ENCODE assay signal across 1 cellular context in the genomic region with DNA sequence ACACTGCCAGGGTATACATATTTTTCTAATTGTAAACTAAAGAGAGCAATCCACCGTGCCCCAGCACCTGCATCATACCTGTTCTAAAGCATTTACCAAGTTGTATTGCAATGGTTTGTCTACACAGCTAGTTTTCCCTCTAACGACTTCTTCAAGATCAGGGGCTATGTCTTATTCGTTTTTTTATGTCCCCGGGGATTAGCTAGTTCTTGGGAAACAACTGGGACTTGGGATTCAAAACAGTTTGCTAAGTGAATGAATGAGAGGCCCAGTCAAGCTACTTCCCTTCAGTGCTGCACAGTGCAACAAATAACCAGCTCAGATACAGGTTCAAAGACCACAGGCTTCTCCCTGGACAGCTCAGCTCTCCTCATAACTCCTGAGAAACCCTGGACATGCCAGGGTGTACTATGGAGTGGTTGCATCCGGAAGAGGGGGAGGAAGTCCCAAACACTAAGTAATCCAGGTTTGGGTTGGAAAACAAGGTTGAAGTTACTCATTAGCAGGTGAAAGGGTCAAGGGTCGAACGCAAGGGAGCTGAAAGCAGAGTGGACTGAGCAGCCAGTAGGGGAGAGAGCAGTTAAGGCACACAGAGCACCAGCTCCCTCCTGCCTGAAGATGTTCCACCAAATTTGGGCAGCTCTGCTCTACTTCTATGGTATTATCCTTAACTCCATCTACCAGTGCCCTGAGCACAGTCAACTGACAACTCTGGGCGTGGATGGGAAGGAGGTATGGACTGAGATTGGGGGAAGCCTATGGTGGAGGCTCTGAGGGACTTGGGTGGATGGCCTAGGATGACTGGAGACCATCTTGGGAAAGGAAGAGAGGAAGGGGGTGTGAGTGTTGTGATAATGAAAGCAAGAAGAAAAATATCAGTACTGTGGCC.
A peak's percentile ranks its signal among the peaks of the same experiment; 100 is the strongest.
TF ChIP-seq lines count a peak whose summit lies in the region.

A gene (plus strand): TSS at position 546 of the 889 bp plus-strand sequence. CDS start 73 bp downstream, at position 619.

TF ChIP-seq in HepG2, 621 proteins besides CTCF, POLR2A, EP300 and RAD21 (continued from another document and continues in another):
- TF ChIP-seq, protein P1, sequence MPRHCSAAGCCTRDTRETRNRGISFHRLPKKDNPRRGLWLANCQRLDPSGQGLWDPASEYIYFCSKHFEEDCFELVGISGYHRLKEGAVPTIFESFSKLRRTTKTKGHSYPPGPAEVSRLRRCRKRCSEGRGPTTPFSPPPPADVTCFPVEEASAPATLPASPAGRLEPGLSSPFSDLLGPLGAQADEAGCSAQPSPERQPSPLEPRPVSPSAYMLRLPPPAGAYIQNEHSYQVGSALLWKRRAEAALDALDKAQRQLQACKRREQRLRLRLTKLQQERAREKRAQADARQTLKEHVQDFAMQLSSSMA (CRISPR knock-in tag; IDR thresholded peaks at IDR 0.05) = peak; percentile 40; the same call in 1 of the 2 replicates
- peak; percentile 20; the same call in 1 of the 2 replicates for TF ChIP-seq MTA1 (CRISPR knock-in tag; IDR thresholded peaks at IDR 0.05; ENCODE audit: borderline replicate concordance)
- TF ChIP-seq, protein P2, sequence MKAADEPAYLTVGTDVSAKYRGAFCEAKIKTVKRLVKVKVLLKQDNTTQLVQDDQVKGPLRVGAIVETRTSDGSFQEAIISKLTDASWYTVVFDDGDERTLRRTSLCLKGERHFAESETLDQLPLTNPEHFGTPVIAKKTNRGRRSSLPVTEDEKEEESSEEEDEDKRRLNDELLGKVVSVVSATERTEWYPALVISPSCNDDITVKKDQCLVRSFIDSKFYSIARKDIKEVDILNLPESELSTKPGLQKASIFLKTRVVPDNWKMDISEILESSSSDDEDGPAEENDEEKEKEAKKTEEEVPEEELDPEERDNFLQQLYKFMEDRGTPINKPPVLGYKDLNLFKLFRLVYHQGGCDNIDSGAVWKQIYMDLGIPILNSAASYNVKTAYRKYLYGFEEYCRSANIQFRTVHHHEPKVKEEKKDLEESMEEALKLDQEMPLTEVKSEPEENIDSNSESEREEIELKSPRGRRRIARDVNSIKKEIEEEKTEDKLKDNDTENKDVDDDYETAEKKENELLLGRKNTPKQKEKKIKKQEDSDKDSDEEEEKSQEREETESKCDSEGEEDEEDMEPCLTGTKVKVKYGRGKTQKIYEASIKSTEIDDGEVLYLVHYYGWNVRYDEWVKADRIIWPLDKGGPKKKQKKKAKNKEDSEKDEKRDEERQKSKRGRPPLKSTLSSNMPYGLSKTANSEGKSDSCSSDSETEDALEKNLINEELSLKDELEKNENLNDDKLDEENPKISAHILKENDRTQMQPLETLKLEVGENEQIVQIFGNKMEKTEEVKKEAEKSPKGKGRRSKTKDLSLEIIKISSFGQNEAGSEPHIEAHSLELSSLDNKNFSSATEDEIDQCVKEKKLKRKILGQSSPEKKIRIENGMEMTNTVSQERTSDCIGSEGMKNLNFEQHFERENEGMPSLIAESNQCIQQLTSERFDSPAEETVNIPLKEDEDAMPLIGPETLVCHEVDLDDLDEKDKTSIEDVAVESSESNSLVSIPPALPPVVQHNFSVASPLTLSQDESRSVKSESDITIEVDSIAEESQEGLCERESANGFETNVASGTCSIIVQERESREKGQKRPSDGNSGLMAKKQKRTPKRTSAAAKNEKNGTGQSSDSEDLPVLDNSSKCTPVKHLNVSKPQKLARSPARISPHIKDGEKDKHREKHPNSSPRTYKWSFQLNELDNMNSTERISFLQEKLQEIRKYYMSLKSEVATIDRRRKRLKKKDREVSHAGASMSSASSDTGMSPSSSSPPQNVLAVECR (CRISPR knock-in tag; IDR thresholded peaks at IDR 0.05; ENCODE audit: borderline replicate concordance) = peak; percentile 89; the same call in 1 of the 2 replicates
- peak; percentile 97 for TF ChIP-seq SNAPC2 (CRISPR knock-in tag; IDR thresholded peaks at IDR 0.05)
- no peak for TF ChIP-seq SYNCRIP (IDR thresholded peaks at IDR 0.05; ENCODE audit: insufficient read depth, low read depth, low read length)
- peak; percentile 68; the same call in 1 of the 2 replicates for TF ChIP-seq ZNF230 (CRISPR knock-in tag; IDR thresholded peaks at IDR 0.05)
- peak; percentile 99 for TF ChIP-seq GATAD2A (CRISPR knock-in tag; IDR thresholded peaks at IDR 0.05)
- TF ChIP-seq RFXANK (CRISPR knock-in tag; IDR thresholded peaks at IDR 0.05) = no peak
- peak; percentile 34; the same call in 1 of the 2 replicates for TF ChIP-seq STAG1 (CRISPR knock-in tag; IDR thresholded peaks at IDR 0.05)
- TF ChIP-seq, protein P3, sequence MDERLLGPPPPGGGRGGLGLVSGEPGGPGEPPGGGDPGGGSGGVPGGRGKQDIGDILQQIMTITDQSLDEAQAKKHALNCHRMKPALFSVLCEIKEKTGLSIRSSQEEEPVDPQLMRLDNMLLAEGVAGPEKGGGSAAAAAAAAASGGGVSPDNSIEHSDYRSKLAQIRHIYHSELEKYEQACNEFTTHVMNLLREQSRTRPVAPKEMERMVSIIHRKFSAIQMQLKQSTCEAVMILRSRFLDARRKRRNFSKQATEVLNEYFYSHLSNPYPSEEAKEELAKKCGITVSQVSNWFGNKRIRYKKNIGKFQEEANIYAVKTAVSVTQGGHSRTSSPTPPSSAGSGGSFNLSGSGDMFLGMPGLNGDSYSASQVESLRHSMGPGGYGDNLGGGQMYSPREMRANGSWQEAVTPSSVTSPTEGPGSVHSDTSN (CRISPR knock-in tag; IDR thresholded peaks at IDR 0.05) = no peak
- TF ChIP-seq, protein P4, sequence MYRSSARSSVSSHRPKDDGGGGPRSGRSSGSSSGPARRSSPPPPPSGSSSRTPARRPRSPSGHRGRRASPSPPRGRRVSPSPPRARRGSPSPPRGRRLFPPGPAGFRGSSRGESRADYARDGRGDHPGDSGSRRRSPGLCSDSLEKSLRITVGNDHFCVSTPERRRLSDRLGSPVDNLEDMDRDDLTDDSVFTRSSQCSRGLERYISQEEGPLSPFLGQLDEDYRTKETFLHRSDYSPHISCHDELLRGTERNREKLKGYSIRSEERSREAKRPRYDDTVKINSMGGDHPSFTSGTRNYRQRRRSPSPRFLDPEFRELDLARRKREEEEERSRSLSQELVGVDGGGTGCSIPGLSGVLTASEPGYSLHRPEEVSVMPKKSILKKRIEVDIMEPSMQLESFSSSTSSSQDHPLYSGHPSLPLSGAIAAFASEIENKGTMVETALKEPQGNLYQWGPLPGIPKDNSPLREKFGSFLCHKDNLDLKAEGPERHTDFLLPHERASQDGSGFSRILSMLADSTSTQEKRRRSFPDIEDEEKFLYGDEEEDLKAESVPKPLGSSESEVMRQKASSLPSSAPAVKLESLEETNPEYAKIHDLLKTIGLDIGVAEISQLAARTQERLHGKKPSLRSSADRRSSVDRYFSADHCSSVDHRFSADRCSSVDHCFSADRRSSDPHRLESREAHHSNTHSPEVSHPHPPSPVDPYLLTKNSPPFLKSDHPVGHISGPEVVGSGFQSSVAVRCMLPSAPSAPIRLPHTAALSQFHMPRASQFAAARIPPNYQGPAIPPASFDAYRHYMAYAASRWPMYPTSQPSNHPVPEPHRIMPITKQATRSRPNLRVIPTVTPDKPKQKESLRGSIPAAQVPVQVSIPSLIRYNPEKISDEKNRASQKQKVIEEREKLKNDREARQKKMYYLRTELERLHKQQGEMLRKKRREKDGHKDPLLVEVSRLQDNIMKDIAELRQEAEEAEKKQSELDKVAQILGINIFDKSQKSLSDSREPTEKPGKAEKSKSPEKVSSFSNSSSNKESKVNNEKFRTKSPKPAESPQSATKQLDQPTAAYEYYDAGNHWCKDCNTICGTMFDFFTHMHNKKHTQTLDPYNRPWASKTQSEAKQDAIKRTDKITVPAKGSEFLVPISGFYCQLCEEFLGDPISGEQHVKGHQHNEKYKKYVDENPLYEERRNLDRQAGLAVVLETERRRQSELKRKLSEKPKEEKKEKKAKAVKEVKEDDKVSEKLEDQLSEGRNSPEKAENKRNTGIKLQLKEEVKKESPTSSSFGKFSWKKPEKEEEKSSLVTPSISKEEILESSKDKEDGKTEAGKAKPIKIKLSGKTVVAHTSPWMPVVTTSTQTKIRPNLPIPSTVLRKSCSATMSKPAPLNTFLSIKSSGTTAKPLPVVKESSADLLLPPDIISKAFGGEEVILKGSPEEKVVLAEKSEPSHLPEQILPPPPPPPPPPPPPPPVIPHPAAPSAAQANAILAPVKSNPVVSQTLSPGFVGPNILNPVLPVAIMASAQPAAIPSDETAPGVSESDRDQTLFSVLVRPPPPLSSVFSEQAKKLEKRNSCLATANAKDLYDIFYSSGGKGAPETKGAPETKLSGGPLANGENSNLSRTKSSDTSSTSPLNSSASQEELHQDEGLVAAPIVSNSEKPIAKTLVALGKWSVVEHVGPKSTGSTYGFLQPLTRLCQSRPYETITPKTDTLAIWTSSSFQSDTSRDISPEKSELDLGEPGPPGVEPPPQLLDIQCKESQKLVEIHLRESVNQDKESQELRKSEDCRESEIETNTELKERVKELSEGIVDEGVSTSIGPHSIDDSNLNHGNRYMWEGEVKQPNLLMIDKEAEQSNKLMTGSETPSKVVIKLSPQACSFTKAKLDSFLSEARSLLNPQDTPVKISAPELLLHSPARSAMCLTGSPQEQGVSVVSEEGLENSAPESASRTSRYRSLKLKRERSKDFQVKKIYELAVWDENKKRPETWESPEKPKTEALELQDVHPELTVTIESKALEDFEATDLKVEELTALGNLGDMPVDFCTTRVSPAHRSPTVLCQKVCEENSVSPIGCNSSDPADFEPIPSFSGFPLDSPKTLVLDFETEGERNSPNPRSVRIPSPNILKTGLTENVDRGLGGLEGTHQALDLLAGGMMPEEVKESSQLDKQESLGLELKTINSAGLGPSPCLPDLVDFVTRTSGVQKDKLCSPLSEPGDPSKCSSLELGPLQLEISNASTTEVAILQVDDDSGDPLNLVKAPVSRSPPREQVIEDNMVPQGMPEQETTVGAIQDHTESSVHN (CRISPR knock-in tag; IDR thresholded peaks at IDR 0.05) = no peak; the same call in 1 of the 2 replicates
- TF ChIP-seq MBD4 (IDR thresholded peaks at IDR 0.05; ENCODE audit: borderline replicate concordance, low read length) = no peak
- peak; percentile 95 for TF ChIP-seq ZNF746 (CRISPR knock-in tag; IDR thresholded peaks at IDR 0.05)
- TF ChIP-seq ZSCAN12 (CRISPR knock-in tag; IDR thresholded peaks at IDR 0.05) = no peak
- peak; percentile 89; the same call in 1 of the 2 replicates for TF ChIP-seq GATA4 (IDR thresholded peaks at IDR 0.05; ENCODE audit: borderline replicate concordance, low read depth)
- 0 out of 2 replicates have a peak, but pooled peaks have one; percentile 24 for TF ChIP-seq NFE2L2 (IDR thresholded peaks at IDR 0.05; ENCODE audit: low read length)
- TF ChIP-seq CBFB (CRISPR knock-in tag; IDR thresholded peaks at IDR 0.05) = peak; percentile 56; the same call in 1 of the 2 replicates
- TF ChIP-seq, protein P5, sequence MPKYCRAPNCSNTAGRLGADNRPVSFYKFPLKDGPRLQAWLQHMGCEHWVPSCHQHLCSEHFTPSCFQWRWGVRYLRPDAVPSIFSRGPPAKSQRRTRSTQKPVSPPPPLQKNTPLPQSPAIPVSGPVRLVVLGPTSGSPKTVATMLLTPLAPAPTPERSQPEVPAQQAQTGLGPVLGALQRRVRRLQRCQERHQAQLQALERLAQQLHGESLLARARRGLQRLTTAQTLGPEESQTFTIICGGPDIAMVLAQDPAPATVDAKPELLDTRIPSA (CRISPR knock-in tag; IDR thresholded peaks at IDR 0.05; ENCODE audit: borderline replicate concordance) = 0 out of 2 replicates have a peak, but pooled peaks have one; percentile 74
- TF ChIP-seq, protein P6, sequence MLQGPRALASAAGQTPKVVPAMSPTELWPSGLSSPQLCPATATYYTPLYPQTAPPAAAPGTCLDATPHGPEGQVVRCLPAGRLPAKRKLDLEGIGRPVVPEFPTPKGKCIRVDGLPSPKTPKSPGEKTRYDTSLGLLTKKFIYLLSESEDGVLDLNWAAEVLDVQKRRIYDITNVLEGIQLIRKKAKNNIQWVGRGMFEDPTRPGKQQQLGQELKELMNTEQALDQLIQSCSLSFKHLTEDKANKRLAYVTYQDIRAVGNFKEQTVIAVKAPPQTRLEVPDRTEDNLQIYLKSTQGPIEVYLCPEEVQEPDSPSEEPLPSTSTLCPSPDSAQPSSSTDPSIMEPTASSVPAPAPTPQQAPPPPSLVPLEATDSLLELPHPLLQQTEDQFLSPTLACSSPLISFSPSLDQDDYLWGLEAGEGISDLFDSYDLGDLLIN (CRISPR knock-in tag; IDR thresholded peaks at IDR 0.05; ENCODE audit: borderline replicate concordance) = no peak
- no peak for TF ChIP-seq ZNF468 (CRISPR knock-in tag; IDR thresholded peaks at IDR 0.05)
- TF ChIP-seq, protein P7, sequence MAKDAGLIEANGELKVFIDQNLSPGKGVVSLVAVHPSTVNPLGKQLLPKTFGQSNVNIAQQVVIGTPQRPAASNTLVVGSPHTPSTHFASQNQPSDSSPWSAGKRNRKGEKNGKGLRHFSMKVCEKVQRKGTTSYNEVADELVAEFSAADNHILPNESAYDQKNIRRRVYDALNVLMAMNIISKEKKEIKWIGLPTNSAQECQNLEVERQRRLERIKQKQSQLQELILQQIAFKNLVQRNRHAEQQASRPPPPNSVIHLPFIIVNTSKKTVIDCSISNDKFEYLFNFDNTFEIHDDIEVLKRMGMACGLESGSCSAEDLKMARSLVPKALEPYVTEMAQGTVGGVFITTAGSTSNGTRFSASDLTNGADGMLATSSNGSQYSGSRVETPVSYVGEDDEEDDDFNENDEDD (CRISPR knock-in tag; IDR thresholded peaks at IDR 0.05; ENCODE audit: borderline replicate concordance) = peak; percentile 43; the same call in 1 of the 2 replicates
- TF ChIP-seq, protein P8, sequence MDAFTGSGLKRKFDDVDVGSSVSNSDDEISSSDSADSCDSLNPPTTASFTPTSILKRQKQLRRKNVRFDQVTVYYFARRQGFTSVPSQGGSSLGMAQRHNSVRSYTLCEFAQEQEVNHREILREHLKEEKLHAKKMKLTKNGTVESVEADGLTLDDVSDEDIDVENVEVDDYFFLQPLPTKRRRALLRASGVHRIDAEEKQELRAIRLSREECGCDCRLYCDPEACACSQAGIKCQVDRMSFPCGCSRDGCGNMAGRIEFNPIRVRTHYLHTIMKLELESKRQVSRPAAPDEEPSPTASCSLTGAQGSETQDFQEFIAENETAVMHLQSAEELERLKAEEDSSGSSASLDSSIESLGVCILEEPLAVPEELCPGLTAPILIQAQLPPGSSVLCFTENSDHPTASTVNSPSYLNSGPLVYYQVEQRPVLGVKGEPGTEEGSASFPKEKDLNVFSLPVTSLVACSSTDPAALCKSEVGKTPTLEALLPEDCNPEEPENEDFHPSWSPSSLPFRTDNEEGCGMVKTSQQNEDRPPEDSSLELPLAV (CRISPR knock-in tag; conservative IDR thresholded peaks at IDR 0.05; ENCODE audit: low read depth) = no peak
- TF ChIP-seq, protein P9, sequence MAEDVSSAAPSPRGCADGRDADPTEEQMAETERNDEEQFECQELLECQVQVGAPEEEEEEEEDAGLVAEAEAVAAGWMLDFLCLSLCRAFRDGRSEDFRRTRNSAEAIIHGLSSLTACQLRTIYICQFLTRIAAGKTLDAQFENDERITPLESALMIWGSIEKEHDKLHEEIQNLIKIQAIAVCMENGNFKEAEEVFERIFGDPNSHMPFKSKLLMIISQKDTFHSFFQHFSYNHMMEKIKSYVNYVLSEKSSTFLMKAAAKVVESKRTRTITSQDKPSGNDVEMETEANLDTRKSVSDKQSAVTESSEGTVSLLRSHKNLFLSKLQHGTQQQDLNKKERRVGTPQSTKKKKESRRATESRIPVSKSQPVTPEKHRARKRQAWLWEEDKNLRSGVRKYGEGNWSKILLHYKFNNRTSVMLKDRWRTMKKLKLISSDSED (CRISPR knock-in tag; IDR thresholded peaks at IDR 0.05) = no peak
- TF ChIP-seq ZNF775 (CRISPR knock-in tag; IDR thresholded peaks at IDR 0.05; ENCODE audit: borderline replicate concordance) = peak; percentile 97
